In genomic region chr3:114855839-114856238, GRCh38 we compare ENCODE assay signal across 29 cellular contexts.
A peak's percentile ranks its signal among the peaks of the same experiment; 100 is the strongest.
DNase-seq lines count a peak whose midpoint lies in the region; ATAC-seq and TF ChIP-seq lines count a peak whose summit lies in the region.
"Had no signal": no experiment of that assay in that cellular context is flagged by ENCODE, and none has a peak within 500 bp of the region (broad histone marks: within the 10 kb centered on the region; RNA-seq: fewer than 3 reads in every experiment).

No MANE protein-coding gene starts in this region.

- no peak overlapping the region for H3K56ac ChIP-seq in H9 (ENCODE audit: insufficient read length, low read depth, low read length)

- H3K4me2 ChIP-seq in H9 (ENCODE audit: insufficient read depth, insufficient read length, low read length) = no peak overlapping the region
- H3K4me2 ChIP-seq: smooth muscle cell had no signal

- no peak overlapping the region for H2BK120ac ChIP-seq in H9 (ENCODE audit: low read depth, low read length, poor library complexity, severe bottlenecking)

- peaks cover 66% of the 10 kb centered on the region for H3K4me1 Mint-ChIP-seq in stimulated activated naive CD8-positive, alpha-beta T cell treated with anti-CD3 and anti-CD28 coated beads, Interleukin-15, amount 100 ng/mL, for 72 hours
- H3K4me1 Mint-ChIP-seq in H9 = peaks cover 23 to 31% of the 10 kb centered on the region in 2 experiments
- no peaks in the 10 kb centered on the region for H3K4me1 Mint-ChIP-seq in endodermal cell
- H3K4me1 Mint-ChIP-seq in activated T-cell treated with anti-CD3 and anti-CD28 coated beads, Interleukin-2, amount 50 U/mL, for 24 hours (ENCODE audit: low read depth) = peaks cover 24% of the 10 kb centered on the region

- no peak for DNase-seq in stimulated activated naive CD8-positive, alpha-beta T cell treated with anti-CD3 and anti-CD28 coated beads, Interleukin-15, amount 100 ng/mL, for 72 hours
- DNase-seq in stimulated activated naive CD8-positive, alpha-beta T cell treated with anti-CD3 and anti-CD28 coated beads, Interleukin-15, Interleukin-2, amounts not matched to agents 100 U/mL and 50 U/mL, for 24 hours = no peak
- DNase-seq in H9 = no peak
- no peak for DNase-seq in endodermal cell
- DNase-seq in iPS-NIHi11 (ENCODE audit: low spot score) = no peak
- no peak for DNase-seq in activated T-cell treated with anti-CD3 and anti-CD28 coated beads, Interleukin-2, amount 50 U/mL, for 24 hours
- DNase-seq: activated CD4-positive, alpha-beta T cell treated with anti-CD3 and anti-CD28 coated beads for 48 hours; activated CD8-positive, alpha-beta memory T cell treated with anti-CD3 and anti-CD28 coated beads, Interleukin-2, amount 10 ng/mL, durations not matched to agents 7 days and 5 days; activated naive CD4-positive, alpha-beta T cell treated with anti-CD3 and anti-CD28 coated beads, Interleukin-2, amount 10 ng/mL, durations not matched to agents 7 days and 5 days; anterior cingulate cortex; DMS153; islet precursor cell; naive thymus-derived CD8-positive, alpha-beta T cell; NCI-H187 treated with DMSO at 0.1 percent for 48 hours; NCI-H526 treated with DMSO at 0.1 percent for 48 hours; pancreas; stimulated activated CD4-positive, alpha-beta T cell treated with anti-CD3 and anti-CD28 coated beads, Interleukin-2, amount 100 ng/mL, for 24 hours; T-helper 17 cell had no signal

- H3K4me1 ChIP-seq in H9 (ENCODE audit: insufficient read depth, low read length) (peaks cover 7% of the 10 kb centered on the region; the same call in 1 of the 2 replicates), endodermal cell (ENCODE audit: control insufficient read depth, insufficient read depth, low read length) (no peaks in the 10 kb centered on the region)

- H3K27ac ChIP-seq in H9 (ENCODE audit: insufficient read length, low read depth, low read length) (no peak overlapping the region), endodermal cell (ENCODE audit: low read depth, low read length) (no peak overlapping the region)
- H3K27ac ChIP-seq: cardiac muscle cell, HL-60, SK-N-MC, suprapubic skin had no signal

- H2AFZ ChIP-seq in H9 (ENCODE audit: low read length) = no peak overlapping the region

- no peak overlapping the region for H4K91ac ChIP-seq in H9 (ENCODE audit: insufficient read length, low read depth, low read length)

- H3K14ac ChIP-seq in H9 (ENCODE audit: insufficient read depth, low read length) = no peak overlapping the region

- no peak overlapping the region for H3K27ac Mint-ChIP-seq in stimulated activated naive CD8-positive, alpha-beta T cell treated with anti-CD3 and anti-CD28 coated beads, Interleukin-15, amount 100 ng/mL, for 72 hours
- H3K27ac Mint-ChIP-seq in H9 (peak overlapping the region in 2 of 3 experiments; percentile 35 to 40; a peak in 1 of 7 replicates), endodermal cell (no peak overlapping the region)
- H3K27ac Mint-ChIP-seq in activated T-cell treated with anti-CD3 and anti-CD28 coated beads, Interleukin-2, amount 50 U/mL, for 24 hours = no peak overlapping the region
- H3K27ac Mint-ChIP-seq: activated CD8-positive, alpha-beta memory T cell treated with anti-CD3 and anti-CD28 coated beads, Interleukin-2, amount 10 ng/mL, durations not matched to agents 7 days and 5 days; activated naive CD4-positive, alpha-beta T cell treated with anti-CD3 and anti-CD28 coated beads, Interleukin-2, amount 10 ng/mL, durations not matched to agents 7 days and 5 days; B cell; dendritic cell treated with granulocyte-macrophage colony-stimulating factor and Interleukin-4, amounts not matched to agents 40 ng/mL and 50 ng/mL, for 4 days; mesothelial cell of epicardium had no signal

- no peaks in the 10 kb centered on the region for H3K36me3 Mint-ChIP-seq in H9 (ENCODE audit: insufficient read depth in 1 of 3, low read depth in 3 of 3)
- no peaks in the 10 kb centered on the region for H3K36me3 Mint-ChIP-seq in endodermal cell (ENCODE audit: low read depth)
- H3K36me3 Mint-ChIP-seq in activated T-cell treated with anti-CD3 and anti-CD28 coated beads, Interleukin-2, amount 50 U/mL, for 24 hours (ENCODE audit: low read depth) = no peaks in the 10 kb centered on the region
- H3K36me3 Mint-ChIP-seq: activated CD8-positive, alpha-beta memory T cell treated with anti-CD3 and anti-CD28 coated beads, Interleukin-2, amount 10 ng/mL, durations not matched to agents 7 days and 5 days; activated naive CD4-positive, alpha-beta T cell treated with anti-CD3 and anti-CD28 coated beads, Interleukin-2, amount 10 ng/mL, durations not matched to agents 7 days and 5 days; mesothelial cell of epicardium had no signal

- H3K4me3 Mint-ChIP-seq in stimulated activated naive CD8-positive, alpha-beta T cell treated with anti-CD3 and anti-CD28 coated beads, Interleukin-15, amount 100 ng/mL, for 72 hours = no peak overlapping the region
- no peak overlapping the region for H3K4me3 Mint-ChIP-seq in H9
- no peak overlapping the region for H3K4me3 Mint-ChIP-seq in endodermal cell
- H3K4me3 Mint-ChIP-seq in activated T-cell treated with anti-CD3 and anti-CD28 coated beads, Interleukin-2, amount 50 U/mL, for 24 hours = no peak overlapping the region
- H3K4me3 Mint-ChIP-seq: activated CD8-positive, alpha-beta memory T cell treated with anti-CD3 and anti-CD28 coated beads, Interleukin-2, amount 10 ng/mL, durations not matched to agents 7 days and 5 days; activated naive CD4-positive, alpha-beta T cell treated with anti-CD3 and anti-CD28 coated beads, Interleukin-2, amount 10 ng/mL, durations not matched to agents 7 days and 5 days; B cell; dendritic cell treated with granulocyte-macrophage colony-stimulating factor and Interleukin-4, amounts not matched to agents 40 ng/mL and 50 ng/mL, for 4 days; mesothelial cell of epicardium; naive thymus-derived CD8-positive, alpha-beta T cell; T-helper 17 cell had no signal

- H3K79me1 ChIP-seq in H9 (ENCODE audit: insufficient read depth, low read depth, low read length, poor library complexity, severe bottlenecking) = no peaks in the 10 kb centered on the region

- H3K23ac ChIP-seq in H9 (ENCODE audit: insufficient read length, low read depth, low read length) = no peak overlapping the region

- no CpG with 5 or more reads among the region's 5 CpGs for WGBS in H9 (ENCODE audit: extremely low coverage, insufficient read length, low lambda C conversion rate)
- 87% methylated on average over 3 to 4 of the region's 5 CpGs for WGBS in endodermal cell (ENCODE audit: insufficient coverage in 1 of 2, insufficient read length in 1 of 2), 2 experiments

- no peaks in the 10 kb centered on the region for H3K9me3 Mint-ChIP-seq in stimulated activated naive CD8-positive, alpha-beta T cell treated with anti-CD3 and anti-CD28 coated beads, Interleukin-15, amount 100 ng/mL, for 72 hours
- H3K9me3 Mint-ChIP-seq in H9 = no peaks in the 10 kb centered on the region
- H3K9me3 Mint-ChIP-seq in endodermal cell = no peaks in the 10 kb centered on the region
- no peaks in the 10 kb centered on the region for H3K9me3 Mint-ChIP-seq in activated T-cell treated with anti-CD3 and anti-CD28 coated beads, Interleukin-2, amount 50 U/mL, for 24 hours
- H3K9me3 Mint-ChIP-seq: activated naive CD4-positive, alpha-beta T cell treated with anti-CD3 and anti-CD28 coated beads, Interleukin-2, amount 10 ng/mL, durations not matched to agents 7 days and 5 days; dendritic cell treated with granulocyte-macrophage colony-stimulating factor and Interleukin-4, amounts not matched to agents 40 ng/mL and 50 ng/mL, for 4 days; mesothelial cell of epicardium; naive thymus-derived CD8-positive, alpha-beta T cell had no signal

- H3K9me3 ChIP-seq in H9 (ENCODE audit: control insufficient read depth, low read depth, low read length) (no peaks in the 10 kb centered on the region), endodermal cell (ENCODE audit: control insufficient read depth, low read length) (no peaks in the 10 kb centered on the region)
- H3K9me3 ChIP-seq: pancreas, suprapubic skin had no signal

- no peaks in the 10 kb centered on the region for H4K20me1 ChIP-seq in H9 (ENCODE audit: control insufficient read depth, insufficient read depth, insufficient read length)

- H3K79me2 ChIP-seq in H9 (ENCODE audit: insufficient read depth, low read length) = no peaks in the 10 kb centered on the region

- H3K18ac ChIP-seq in H9 (ENCODE audit: insufficient read length, low read depth, low read length) = no peak overlapping the region

- no peaks in the 10 kb centered on the region for H3K36me3 ChIP-seq in endodermal cell (ENCODE audit: control insufficient read depth, insufficient read depth, low read length)
- H3K36me3 ChIP-seq: cardiac muscle cell, pancreas, suprapubic skin had no signal

- no peak for TF ChIP-seq CTCF in H9 (conservative IDR thresholded peaks at IDR 0.05)
- TF ChIP-seq CTCF in endodermal cell (conservative IDR thresholded peaks at IDR 0.05) = no peak

- H2BK5ac ChIP-seq in H9 (ENCODE audit: insufficient read length, low read length) = no peak overlapping the region

- no peak overlapping the region for H3K9ac ChIP-seq in H9 (ENCODE audit: extremely low read depth, insufficient read length, low read length)
- H3K9ac ChIP-seq in endodermal cell (ENCODE audit: extremely low read depth, low read length, poor library complexity, severe bottlenecking) = no peak overlapping the region

- no peaks in the 10 kb centered on the region for H3K27me3 Mint-ChIP-seq in stimulated activated naive CD8-positive, alpha-beta T cell treated with anti-CD3 and anti-CD28 coated beads, Interleukin-15, amount 100 ng/mL, for 72 hours
- H3K27me3 Mint-ChIP-seq in H9 (ENCODE audit: low read depth) (no peaks in the 10 kb centered on the region), endodermal cell (ENCODE audit: insufficient read depth) (no peaks in the 10 kb centered on the region)
- H3K27me3 Mint-ChIP-seq in activated T-cell treated with anti-CD3 and anti-CD28 coated beads, Interleukin-2, amount 50 U/mL, for 24 hours = no peaks in the 10 kb centered on the region
- H3K27me3 Mint-ChIP-seq: activated CD8-positive, alpha-beta memory T cell treated with anti-CD3 and anti-CD28 coated beads, Interleukin-2, amount 10 ng/mL, durations not matched to agents 7 days and 5 days; activated naive CD4-positive, alpha-beta T cell treated with anti-CD3 and anti-CD28 coated beads, Interleukin-2, amount 10 ng/mL, durations not matched to agents 7 days and 5 days; B cell; dendritic cell treated with granulocyte-macrophage colony-stimulating factor and Interleukin-4, amounts not matched to agents 40 ng/mL and 50 ng/mL, for 4 days; naive thymus-derived CD8-positive, alpha-beta T cell; T-helper 17 cell had no signal

- ATAC-seq in stimulated activated naive CD8-positive, alpha-beta T cell treated with anti-CD3 and anti-CD28 coated beads, Interleukin-15, amount 100 ng/mL, for 72 hours = peak; percentile 82
- ATAC-seq in stimulated activated naive CD8-positive, alpha-beta T cell treated with anti-CD3 and anti-CD28 coated beads, Interleukin-15, Interleukin-2, amounts not matched to agents 100 U/mL and 50 U/mL, for 24 hours = no peak
- peak; percentile 80 for ATAC-seq in HG03442 (IDR thresholded peaks at IDR 0.05; ENCODE audit: unreplicated experiment)
- no peak for ATAC-seq in GM19397 (IDR thresholded peaks at IDR 0.05; ENCODE audit: unreplicated experiment)
- ATAC-seq: activated CD8-positive, alpha-beta memory T cell treated with anti-CD3 and anti-CD28 coated beads, Interleukin-2, amount 10 ng/mL, durations not matched to agents 7 days and 5 days; HCT116; naive thymus-derived CD8-positive, alpha-beta T cell; pancreas; T-helper 17 cell had no signal

- H2BK15ac ChIP-seq in H9 (ENCODE audit: low read depth, low read length) = no peak overlapping the region

- no peak overlapping the region for H2AK5ac ChIP-seq in H9 (ENCODE audit: insufficient read length, low read length)

- H3K27me3 ChIP-seq in H9 (ENCODE audit: insufficient read depth, low read length) (no peaks in the 10 kb centered on the region), endodermal cell (ENCODE audit: control insufficient read depth, insufficient read depth, low read length, poor library complexity, severe bottlenecking) (no peaks in the 10 kb centered on the region)
- H3K27me3 ChIP-seq: cardiac muscle cell, pancreas, suprapubic skin had no signal

- H3K4me3 ChIP-seq in endodermal cell (ENCODE audit: low read length) = no peak overlapping the region
- H3K4me3 ChIP-seq: cardiac muscle cell, pancreas, SK-N-MC, smooth muscle cell, suprapubic skin had no signal

- no peak overlapping the region for H3T11ph ChIP-seq in H9 (ENCODE audit: low read length)

- no peak overlapping the region for H4K8ac ChIP-seq in H9 (replicated peaks; ENCODE audit: insufficient read length, low read depth, low read length)

- H3K23me2 ChIP-seq in H9 (ENCODE audit: insufficient read length, low read depth, low read length, poor library complexity, severe bottlenecking) = no peaks in the 10 kb centered on the region

- H2BK12ac ChIP-seq in H9 (ENCODE audit: insufficient read length, low read depth, low read length) = no peak overlapping the region

- no peak overlapping the region for H2BK20ac ChIP-seq in H9 (ENCODE audit: low read depth, low read length, poor library complexity, severe bottlenecking)

- H4K5ac ChIP-seq in H9 (ENCODE audit: insufficient read length, low read depth, low read length) = no peak overlapping the region

- no peak overlapping the region for H3K4ac ChIP-seq in H9 (ENCODE audit: low read depth, low read length)

Comparison
In these comparisons a context has a peak if more than half of its experiments do, and no peak if none do; other contexts are left out.
1. ATAC-seq: peak in stimulated activated naive CD8-positive, alpha-beta T cell treated with anti-CD3 and anti-CD28 coated beads, Interleukin-15, amount 100 ng/mL, for 72 hours (single experiment) and HG03442 (single experiment); none in stimulated activated naive CD8-positive, alpha-beta T cell treated with anti-CD3 and anti-CD28 coated beads, Interleukin-15, Interleukin-2, amounts not matched to agents 100 U/mL and 50 U/mL, for 24 hours (single experiment) and GM19397 (single experiment).
2. H3K27ac Mint-ChIP-seq: peak in H9 (2 of 3); none in stimulated activated naive CD8-positive, alpha-beta T cell treated with anti-CD3 and anti-CD28 coated beads, Interleukin-15, amount 100 ng/mL, for 72 hours (0 of 2), endodermal cell (single experiment) and activated T-cell treated with anti-CD3 and anti-CD28 coated beads, Interleukin-2, amount 50 U/mL, for 24 hours (single experiment).